17 cellular contexts compared by ENCODE assay signal in genomic region chr3:16461463-16462245, GRCh38. TPM values are rescaled to one million over a fixed set of nuclear protein-coding genes. Genes with fewer than 3 reads are reported as not detected.
DNase-seq lines count a peak whose midpoint lies in the region; ATAC-seq and TF ChIP-seq lines count a peak whose summit lies in the region.
"Had no signal": no experiment of that assay in that cellular context is flagged by ENCODE, and none has a peak within 500 bp of the region (broad histone marks: within the 10 kb centered on the region; RNA-seq: fewer than 3 reads in every experiment).

No MANE protein-coding gene starts in this region.

- no peak for ATAC-seq in GM21786 (IDR thresholded peaks at IDR 0.05; ENCODE audit: unreplicated experiment)
- ATAC-seq: foreskin keratinocyte had no signal

- H3K27me3 Mint-ChIP-seq in immature natural killer cell (ENCODE audit: low read depth in 3 of 3) (no peaks in the 10 kb centered on the region), endodermal cell (ENCODE audit: insufficient read depth) (peaks cover 3% of the 10 kb centered on the region)

- H3K36me3 Mint-ChIP-seq in immature natural killer cell (peaks cover 5 to 8% (median 6%) of the 10 kb centered on the region in 3 donors), endodermal cell (ENCODE audit: low read depth) (no peaks in the 10 kb centered on the region)

- H3K27ac ChIP-seq in endodermal cell (ENCODE audit: low read depth, low read length) = no peak overlapping the region
- H3K27ac ChIP-seq: cardiac muscle cell, foreskin keratinocyte had no signal

- H3K27ac Mint-ChIP-seq in immature natural killer cell (peak overlapping the region; percentile 40 to 92 (median 84)), endodermal cell (no peak overlapping the region)
- H3K27ac Mint-ChIP-seq: progenitor cell of endocrine pancreas had no signal

- H3K9ac ChIP-seq in endodermal cell (ENCODE audit: extremely low read depth, low read length, poor library complexity, severe bottlenecking) = no peak overlapping the region

- H3K4me1 Mint-ChIP-seq in immature natural killer cell (peaks cover 46 to 77% of the 10 kb centered on the region in 2 donors), endodermal cell (peaks cover 5% of the 10 kb centered on the region)

- no peaks in the 10 kb centered on the region for H3K36me3 ChIP-seq in endodermal cell (ENCODE audit: control insufficient read depth, insufficient read depth, low read length)
- H3K36me3 ChIP-seq: cardiac muscle cell, upper lobe of left lung had no signal

- DNase-seq in DMS153 treated with DMSO at 0.1 percent for 48 hours (lab: John Stamatoyannopoulos, UW; ENCODE audit: unreplicated experiment) = peak; percentile 77
- DNase-seq in NCI-H1105 treated with DMSO at 0.1 percent for 48 hours (lab: John Stamatoyannopoulos, UW) = peak; percentile 98
- peak; percentile 97 for DNase-seq in NCI-H69 (lab: John Stamatoyannopoulos, UW)
- DNase-seq in immature natural killer cell = no peak
- DNase-seq in endodermal cell = no peak
- no peak for DNase-seq in activated CD8-positive, alpha-beta memory T cell treated with anti-CD3 and anti-CD28 coated beads for 24 hours
- DNase-seq: activated CD4-positive, alpha-beta T cell treated with anti-CD3 and anti-CD28 coated beads for 48 hours; activated effector memory CD4-positive, alpha-beta T cell treated with Interleukin-2 at 50 U/mL for 16 hours; foreskin keratinocyte; NCI-H2227 treated with DMSO at 0.1 percent for 48 hours; RPMI8226; stimulated activated CD4-positive, alpha-beta T cell treated with anti-CD3 and anti-CD28 coated beads, Interleukin-2, amount 100 ng/mL, for 24 hours; stimulated activated naive CD8-positive, alpha-beta T cell treated with anti-CD3 and anti-CD28 coated beads, Interleukin-15, Interleukin-2, amounts not matched to agents 100 U/mL and 50 U/mL, for 24 hours; upper lobe of left lung had no signal

- H3K4me3 Mint-ChIP-seq in immature natural killer cell (no peak overlapping the region), endodermal cell (no peak overlapping the region)

- H3K9me3 Mint-ChIP-seq in immature natural killer cell = no peaks in the 10 kb centered on the region
- H3K9me3 Mint-ChIP-seq in endodermal cell = no peaks in the 10 kb centered on the region

- 92 to 100% methylated on average over 1 to 3 of the region's 3 CpGs for WGBS in endodermal cell (ENCODE audit: insufficient coverage in 1 of 2, insufficient read length in 1 of 2), 2 experiments

- H3K4me3 ChIP-seq in endodermal cell (ENCODE audit: low read length) = no peak overlapping the region
- H3K4me3 ChIP-seq: cardiac muscle cell, upper lobe of left lung had no signal

- no peak for TF ChIP-seq CTCF in endodermal cell (conservative IDR thresholded peaks at IDR 0.05)

- H3K4me1 ChIP-seq in endodermal cell (ENCODE audit: control insufficient read depth, insufficient read depth, low read length) = no peaks in the 10 kb centered on the region
- H3K4me1 ChIP-seq: foreskin keratinocyte had no signal

- no peaks in the 10 kb centered on the region for H3K27me3 ChIP-seq in endodermal cell (ENCODE audit: control insufficient read depth, insufficient read depth, low read length, poor library complexity, severe bottlenecking)
- H3K27me3 ChIP-seq: cardiac muscle cell, foreskin keratinocyte, upper lobe of left lung had no signal

- no peaks in the 10 kb centered on the region for H3K9me3 ChIP-seq in endodermal cell (ENCODE audit: control insufficient read depth, low read length)
- H3K9me3 ChIP-seq: upper lobe of left lung had no signal

RNA-seq across cellular contexts. Expression of gene RFTN1, which starts 51.8 kb away (rescaled TPM):
- polyA plus RNA-seq in immature natural killer cell = 100 to 1,000 TPM in 2 of 3 donors, 10 to 100 TPM in 1; 96.5 to 194 (median 109) TPM
- total RNA-seq in endodermal cell = 1 to 10 TPM in 1 of 2 donors, under 1 TPM in 1; 0.80 to 1.1 TPM
- polyA plus RNA-seq in endodermal cell (2013, experiment 1 of 2) = 5.2 TPM
- polyA plus RNA-seq in endodermal cell (2013, experiment 2 of 2) = 7.0 TPM

Comparison
In these comparisons a context has a peak if more than half of its experiments do, and no peak if none do; other contexts are left out.
1. DNase-seq: peak in DMS153 treated with DMSO at 0.1 percent for 48 hours (single experiment), NCI-H1105 treated with DMSO at 0.1 percent for 48 hours (single experiment) and NCI-H69 (single experiment); none in immature natural killer cell (0 of 3), endodermal cell (single experiment) and activated CD8-positive, alpha-beta memory T cell treated with anti-CD3 and anti-CD28 coated beads for 24 hours (single experiment).